ENCODE assay signal across 17 cellular contexts in genomic region chr16:54431997-54432367, GRCh38.
DNase-seq lines count a peak whose midpoint lies in the region; ATAC-seq and TF ChIP-seq lines count a peak whose summit lies in the region.
"Had no signal": no experiment of that assay in that cellular context is flagged by ENCODE, and none has a peak within 500 bp of the region (broad histone marks: within the 10 kb centered on the region; RNA-seq: fewer than 3 reads in every experiment).

No MANE protein-coding gene starts in this region.

- H3K4me1 ChIP-seq in left lung (peaks cover 0 to 8% of the 10 kb centered on the region in 2 donors), neuronal stem cell (ENCODE audit: control insufficient read depth in 2 of 2, insufficient read depth in 1 of 2, low read depth in 1 of 2, low read length in 2 of 2) (peaks cover 8 to 9% of the 10 kb centered on the region in 2 donors)
- H3K4me1 ChIP-seq: BE2C had no signal

- DNase-seq in DMS79 treated with DMSO at 0.1 percent for 48 hours (lab: John Stamatoyannopoulos, UW), result peak; percentile 30
- DNase-seq in HFFc6, result no peak
- DNase-seq in left lung, result no peak
- DNase-seq in neuronal stem cell (ENCODE audit: low spot score), result no peak
- DNase-seq in activated CD4-positive, alpha-beta T cell treated with anti-CD3 and anti-CD28 coated beads for 48 hours, result no peak
- no peak for DNase-seq in SKM-1 (lab: John Stamatoyannopoulos, UW; ENCODE audit: unreplicated experiment)
- DNase-seq: BE2C; CD4-positive, alpha-beta memory T cell; NCI-H1092 treated with DMSO at 0.1 percent for 48 hours; NCI-H2171; NCI-H446 treated with DMSO at 0.1 percent for 48 hours; NCI-H748 treated with DMSO at 0.1 percent for 48 hours had no signal

- H2BK120ac ChIP-seq in neuronal stem cell (ENCODE audit: low read depth, low read length), result no peak overlapping the region

- no peak overlapping the region for H3K14ac ChIP-seq in neuronal stem cell (ENCODE audit: low read length)

- H3K18ac ChIP-seq in neuronal stem cell (ENCODE audit: low read length), result no peak overlapping the region

- H3K27ac Mint-ChIP-seq in HFFc6, result peak overlapping the region; percentile 48; the same call in 1 of the 2 replicates
- H3K27ac Mint-ChIP-seq: CD4-positive, alpha-beta memory T cell had no signal

- H4K91ac ChIP-seq in neuronal stem cell (ENCODE audit: low read depth, low read length, poor library complexity), result no peak overlapping the region

- H3K9ac ChIP-seq in neuronal stem cell (ENCODE audit: low read depth, low read length, poor library complexity), result no peak overlapping the region

- ATAC-seq in left lung (peak; percentile 58), GM21717 (IDR thresholded peaks at IDR 0.05; ENCODE audit: unreplicated experiment) (no peak), HG02623 (IDR thresholded peaks at IDR 0.05; ENCODE audit: unreplicated experiment) (no peak)
- ATAC-seq: HCT116, K562 had no signal

- no peaks in the 10 kb centered on the region for H3K79me1 ChIP-seq in neuronal stem cell (ENCODE audit: low read depth, low read length)

- peaks cover 35% of the 10 kb centered on the region for H3K4me1 Mint-ChIP-seq in HFFc6 (ENCODE audit: low read depth)

- H3K4me3 Mint-ChIP-seq in HFFc6, result no peak overlapping the region
- H3K4me3 Mint-ChIP-seq: CD4-positive, alpha-beta memory T cell had no signal

- no peak overlapping the region for H3K4me2 ChIP-seq in neuronal stem cell (ENCODE audit: insufficient read depth, low read length, poor library complexity, severe bottlenecking)

- intact Hi-C loops in left lung (cut with DNase I), result no loop called here

- H3K23ac ChIP-seq in neuronal stem cell (ENCODE audit: low read depth, low read length, poor library complexity), result no peak overlapping the region

- no peak overlapping the region for H2BK5ac ChIP-seq in neuronal stem cell (ENCODE audit: low read length)

- no peak overlapping the region for H3K4me3 ChIP-seq in left lung
- H3K4me3 ChIP-seq in neuronal stem cell (ENCODE audit: low read length in 2 of 2), result no peak overlapping the region
- H3K4me3 ChIP-seq: K562 had no signal

- H3K36me3 ChIP-seq in left lung, result no peaks in the 10 kb centered on the region
- no peaks in the 10 kb centered on the region for H3K36me3 ChIP-seq in neuronal stem cell (replicated peaks in 1 of 2; ENCODE audit: control insufficient read depth in 2 of 2, insufficient read depth in 2 of 2, low read length in 2 of 2)
- H3K36me3 ChIP-seq: BE2C had no signal

- WGBS in neuronal stem cell (ENCODE audit: extremely low coverage in 2 of 2, insufficient read length in 2 of 2, insufficient replicate concordance in 1 of 2), 2 donors, result no CpG with 5 or more reads among the region's 6 CpGs

- no peak overlapping the region for H2AFZ ChIP-seq in neuronal stem cell (ENCODE audit: low read length)

- no peak overlapping the region for H4K8ac ChIP-seq in neuronal stem cell (ENCODE audit: low read depth, low read length)

- H3K27me3 ChIP-seq in left lung (peaks cover 5 to 49% of the 10 kb centered on the region in 2 donors), neuronal stem cell (ENCODE audit: control insufficient read depth in 3 of 3, insufficient read depth in 3 of 3, low read depth in 1 of 3, low read length in 3 of 3) (peaks cover 0 to 32% (median 7%) of the 10 kb centered on the region in 3 experiments)

- H3K27ac ChIP-seq in left lung (no peak overlapping the region), neuronal stem cell (replicated peaks; ENCODE audit: low read length) (peak overlapping the region; percentile 5)
- H3K27ac ChIP-seq: HL-60 had no signal

- H2BK15ac ChIP-seq in neuronal stem cell (ENCODE audit: low read length), result no peak overlapping the region

- no peak overlapping the region for H2BK12ac ChIP-seq in neuronal stem cell (ENCODE audit: low read length)

- H3K9me3 Mint-ChIP-seq in HFFc6, result 0 out of 2 replicates have a peak, but pooled peaks cover 5% of the 10 kb centered on the region

- TF ChIP-seq CTCF in HFFc6 (IDR thresholded peaks at IDR 0.05) (no peak), left lung (IDR thresholded peaks at IDR 0.05) (no peak)

- H3K36me3 Mint-ChIP-seq in HFFc6 (ENCODE audit: low read depth), result peaks cover 6% of the 10 kb centered on the region

- H3K9me3 ChIP-seq in left lung, result peaks cover 0 to 2% of the 10 kb centered on the region in 2 donors
- peaks cover 4 to 5% of the 10 kb centered on the region in 2 donors for H3K9me3 ChIP-seq in neuronal stem cell (replicated peaks in 1 of 2; ENCODE audit: control insufficient read depth in 2 of 2, insufficient read depth in 1 of 2, low read depth in 1 of 2, low read length in 2 of 2)
- H3K9me3 ChIP-seq: BE2C had no signal

- H3K27me3 Mint-ChIP-seq in HFFc6 (ENCODE audit: insufficient read depth), result peaks cover 10% of the 10 kb centered on the region

- no peak overlapping the region for H2AK5ac ChIP-seq in neuronal stem cell (ENCODE audit: low read depth, low read length)

- H3K4ac ChIP-seq in neuronal stem cell (ENCODE audit: low read length), result no peak overlapping the region
